ENCODE assay signal across 16 cellular contexts in the genomic region with DNA sequence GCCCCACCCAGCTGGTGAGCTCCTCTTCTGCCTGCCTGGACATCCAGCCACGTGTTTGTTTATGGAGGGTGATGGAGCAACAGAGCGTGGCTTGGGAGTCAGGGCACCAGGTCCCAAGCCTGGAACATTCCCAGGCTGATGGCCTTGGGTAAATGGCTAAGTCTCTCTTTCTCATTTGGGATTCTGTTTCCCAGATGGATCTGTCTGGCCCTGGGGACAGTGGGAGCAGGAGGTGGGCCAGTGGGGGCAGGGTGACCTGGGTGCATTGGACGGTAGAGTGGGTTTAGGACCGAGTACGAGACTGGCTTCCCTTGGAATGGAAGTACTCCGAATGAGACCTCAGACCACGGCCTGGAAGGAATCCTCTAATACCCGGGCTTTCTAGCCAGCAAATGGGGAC.
DNase-seq lines count a peak whose midpoint lies in the region; ATAC-seq and TF ChIP-seq lines count a peak whose summit lies in the region.
"Had no signal": no experiment of that assay in that cellular context is flagged by ENCODE, and none has a peak within 500 bp of the region (broad histone marks: within the 10 kb centered on the region; RNA-seq: fewer than 3 reads in every experiment).

No MANE protein-coding gene starts in this region.

- H3K9me3 ChIP-seq in esophagus muscularis mucosa (peaks cover 0 to 5% (median 0%) of the 10 kb centered on the region in 4 donors), vagina (no peaks in the 10 kb centered on the region)
- H3K9me3 ChIP-seq: BLaER1 treated with 17β-estradiol and CSF1 and Interleukin-3, amounts not matched to agents 10 nM and 100 nM had no signal

- H3K36me3 Mint-ChIP-seq in activated T-cell treated with anti-CD3 and anti-CD28 coated beads, Interleukin-2, amount 50 U/mL, for 4 hours (ENCODE audit: insufficient read depth): no peaks in the 10 kb centered on the region
- H3K36me3 Mint-ChIP-seq: CD8-positive, alpha-beta T cell had no signal

- no peak overlapping the region for H3K4me3 ChIP-seq in coronary artery
- H3K4me3 ChIP-seq in esophagus muscularis mucosa: no peak overlapping the region
- no peak overlapping the region for H3K4me3 ChIP-seq in vagina
- H3K4me3 ChIP-seq: BLaER1 treated with 17β-estradiol and CSF1 and Interleukin-3, amounts not matched to agents 10 nM and 100 nM; GM23248 had no signal

- intact Hi-C loops in esophagus muscularis mucosa (cut with DNase I) (no loop called here), posterior vena cava (cut with DNase I) (no loop called here), vagina (cut with DNase I) (no loop called here), posterior cingulate gyrus (cut with DNase I) (no loop called here)

- H3K27me3 ChIP-seq in esophagus muscularis mucosa (peaks cover 0 to 3% (median 0%) of the 10 kb centered on the region in 4 donors), vagina (no peaks in the 10 kb centered on the region)
- H3K27me3 ChIP-seq: BLaER1 treated with 17β-estradiol and CSF1 and Interleukin-3, amounts not matched to agents 10 nM and 100 nM had no signal

- TF ChIP-seq POLR2A in esophagus muscularis mucosa (IDR thresholded peaks at IDR 0.05; ENCODE audit: low read depth): no peak
- TF ChIP-seq POLR2A in vagina (IDR thresholded peaks at IDR 0.05): no peak

- DNase-seq in coronary artery (ENCODE audit: low spot score) (peak; percentile 56), esophagus muscularis mucosa (ENCODE audit: extremely low spot score) (peak; percentile 79), posterior vena cava (ENCODE audit: low spot score) (peak; percentile 54), vagina (ENCODE audit: extremely low spot score in 2 of 2) (peak; percentile 40 to 81), posterior cingulate gyrus (no peak), DMS114 treated with DMSO at 0.1 percent for 48 hours (lab: John Stamatoyannopoulos, UW; ENCODE audit: unreplicated experiment) (no peak)
- DNase-seq in activated T-cell treated with anti-CD3 and anti-CD28 coated beads, Interleukin-2, amount 50 U/mL, for 4 hours: no peak
- DNase-seq: Calu3, GM23248, HFFc6, IMR-90 had no signal

- ATAC-seq in activated T-cell treated with anti-CD3 and anti-CD28 coated beads, Interleukin-2, amount 50 U/mL, for 4 hours: no peak
- ATAC-seq: CD8-positive, alpha-beta T cell; HCT116 had no signal

- H3K27ac ChIP-seq in coronary artery (no peak overlapping the region), esophagus muscularis mucosa (replicated peaks in 1 of 4) (no peak overlapping the region), vagina (no peak overlapping the region)
- H3K27ac ChIP-seq: BLaER1 treated with 17β-estradiol and CSF1 and Interleukin-3, amounts not matched to agents 10 nM and 100 nM; GM23248; HL-60 had no signal

- H3K4me1 ChIP-seq in esophagus muscularis mucosa (no peaks in the 10 kb centered on the region), vagina (no peaks in the 10 kb centered on the region)
- H3K4me1 ChIP-seq: BLaER1 treated with 17β-estradiol and CSF1 and Interleukin-3, amounts not matched to agents 10 nM and 100 nM had no signal

- H3K4me3 Mint-ChIP-seq in activated T-cell treated with anti-CD3 and anti-CD28 coated beads, Interleukin-2, amount 50 U/mL, for 4 hours: no peak overlapping the region
- H3K4me3 Mint-ChIP-seq: B cell; CD8-positive, alpha-beta T cell; HFFc6 had no signal

- TF ChIP-seq CTCF in coronary artery (IDR thresholded peaks at IDR 0.05) (no peak), esophagus muscularis mucosa (IDR thresholded peaks at IDR 0.05) (no peak), vagina (IDR thresholded peaks at IDR 0.05) (no peak)

- WGBS in esophagus muscularis mucosa: 82% methylated on average over 7 of the region's 8 CpGs

- no peak for TF ChIP-seq EP300 in esophagus muscularis mucosa (IDR thresholded peaks at IDR 0.05)

- H3K4me1 Mint-ChIP-seq in activated T-cell treated with anti-CD3 and anti-CD28 coated beads, Interleukin-2, amount 50 U/mL, for 4 hours (ENCODE audit: low read depth): no peaks in the 10 kb centered on the region
- H3K4me1 Mint-ChIP-seq: B cell had no signal

- H3K36me3 ChIP-seq in esophagus muscularis mucosa: no peaks in the 10 kb centered on the region
- H3K36me3 ChIP-seq in vagina: no peaks in the 10 kb centered on the region
- H3K36me3 ChIP-seq: BLaER1 treated with 17β-estradiol and CSF1 and Interleukin-3, amounts not matched to agents 10 nM and 100 nM had no signal

- H3K9me3 Mint-ChIP-seq in activated T-cell treated with anti-CD3 and anti-CD28 coated beads, Interleukin-2, amount 50 U/mL, for 4 hours: peaks cover 16% of the 10 kb centered on the region

- H3K27me3 Mint-ChIP-seq in activated T-cell treated with anti-CD3 and anti-CD28 coated beads, Interleukin-2, amount 50 U/mL, for 4 hours (ENCODE audit: low read depth): no peaks in the 10 kb centered on the region
- H3K27me3 Mint-ChIP-seq: B cell had no signal

Comparison
In these comparisons a context has a peak if more than half of its experiments do, and no peak if none do; other contexts are left out.
1. DNase-seq: peak in coronary artery (single experiment), esophagus muscularis mucosa (single experiment), posterior vena cava (single experiment) and vagina (2 of 2); none in activated T-cell treated with anti-CD3 and anti-CD28 coated beads, Interleukin-2, amount 50 U/mL, for 4 hours (single experiment), posterior cingulate gyrus (0 of 10) and DMS114 treated with DMSO at 0.1 percent for 48 hours (single experiment).